1 cellular context compared by ENCODE assay signal in the genomic region with DNA sequence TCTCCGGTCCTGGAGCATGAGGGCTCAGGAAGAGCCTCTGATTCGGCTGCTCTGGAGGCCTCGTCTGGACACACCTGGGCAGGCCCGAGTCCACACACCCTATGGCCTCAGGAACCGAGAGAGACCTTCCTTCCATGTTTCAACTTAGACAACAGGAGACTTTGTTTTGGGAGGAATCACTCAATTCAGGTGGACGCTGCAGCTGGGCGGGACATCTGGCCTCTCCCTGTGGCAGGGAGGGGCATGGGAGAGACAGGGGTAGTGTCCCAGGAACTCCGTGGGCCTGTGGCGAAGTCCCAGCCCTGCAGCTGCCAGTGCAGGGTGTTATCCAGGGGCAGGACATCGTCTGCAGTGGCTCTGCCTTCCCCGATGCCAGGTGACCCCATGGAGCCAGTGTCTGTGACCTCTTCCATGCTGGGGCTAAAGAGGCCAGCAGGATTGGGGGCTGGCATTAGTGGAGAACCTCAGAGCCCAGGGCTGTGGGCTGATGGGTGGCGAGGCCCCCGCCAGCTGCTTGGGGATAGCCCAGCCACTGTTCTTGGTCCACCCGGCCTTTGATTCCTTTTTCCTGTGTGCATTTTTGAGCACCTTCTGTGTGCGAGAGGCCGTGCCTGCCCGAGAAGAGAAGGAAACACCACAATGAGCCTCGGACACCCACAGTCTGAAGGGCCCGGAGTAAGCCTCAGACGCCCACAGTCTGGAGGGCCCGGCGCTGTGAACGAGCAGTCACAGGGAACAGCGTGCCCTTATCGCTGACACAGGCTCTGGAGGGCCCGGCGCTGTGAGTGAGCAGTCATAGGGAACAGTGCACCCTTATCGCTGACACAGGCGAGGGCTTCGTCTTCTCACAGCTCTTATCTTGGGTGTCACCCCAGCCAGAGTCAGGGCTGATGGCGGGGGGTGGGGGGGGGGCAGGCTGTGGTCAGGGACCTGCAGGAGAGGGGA.
TF ChIP-seq lines count a peak whose summit lies in the region.

No MANE protein-coding gene starts in this region.

TF ChIP-seq in HepG2, 621 proteins besides CTCF, POLR2A, EP300 and RAD21 (continued from another document):
- TF ChIP-seq, protein P1, sequence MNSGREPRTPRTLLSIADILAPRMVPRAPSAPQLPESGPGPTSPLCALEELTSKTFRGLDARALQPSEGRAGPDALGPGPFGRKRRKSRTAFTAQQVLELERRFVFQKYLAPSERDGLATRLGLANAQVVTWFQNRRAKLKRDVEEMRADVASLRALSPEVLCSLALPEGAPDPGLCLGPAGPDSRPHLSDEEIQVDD (CRISPR knock-in tag; IDR thresholded peaks at IDR 0.05; ENCODE audit: borderline replicate concordance), result 0 out of 2 replicates have a peak, but pooled peaks have one; percentile 11
- TF ChIP-seq, protein P2, sequence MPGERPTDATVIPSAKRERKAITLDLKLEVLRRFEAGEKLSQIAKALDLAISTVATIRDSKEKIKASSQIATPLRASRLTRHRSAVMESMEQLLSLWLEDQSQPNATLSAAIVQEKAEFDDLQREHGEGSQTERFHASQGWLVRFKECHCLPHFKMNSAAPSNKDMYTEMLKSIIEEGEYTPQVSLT (CRISPR knock-in tag; IDR thresholded peaks at IDR 0.05; ENCODE audit: borderline replicate concordance, low read depth), result no peak
- no peak for TF ChIP-seq ZNF589 (CRISPR knock-in tag; conservative IDR thresholded peaks at IDR 0.05)
- TF ChIP-seq AGO2 (optimal IDR thresholded peaks at IDR 0.05; ENCODE audit: low read depth, low read length), result peak; percentile 67
- no peak for TF ChIP-seq SATB2 (CRISPR knock-in tag; IDR thresholded peaks at IDR 0.05)
- TF ChIP-seq ZNF558 (CRISPR knock-in tag; IDR thresholded peaks at IDR 0.05; ENCODE audit: borderline replicate concordance), result 0 out of 2 replicates have a peak, but pooled peaks have one; percentile 70
- TF ChIP-seq, protein P3, sequence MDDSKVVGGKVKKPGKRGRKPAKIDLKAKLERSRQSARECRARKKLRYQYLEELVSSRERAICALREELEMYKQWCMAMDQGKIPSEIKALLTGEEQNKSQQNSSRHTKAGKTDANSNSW (CRISPR knock-in tag; IDR thresholded peaks at IDR 0.05; ENCODE audit: borderline replicate concordance), result no peak
